Comparison of ENCODE assay signal across 1 cellular context in the genomic region with DNA sequence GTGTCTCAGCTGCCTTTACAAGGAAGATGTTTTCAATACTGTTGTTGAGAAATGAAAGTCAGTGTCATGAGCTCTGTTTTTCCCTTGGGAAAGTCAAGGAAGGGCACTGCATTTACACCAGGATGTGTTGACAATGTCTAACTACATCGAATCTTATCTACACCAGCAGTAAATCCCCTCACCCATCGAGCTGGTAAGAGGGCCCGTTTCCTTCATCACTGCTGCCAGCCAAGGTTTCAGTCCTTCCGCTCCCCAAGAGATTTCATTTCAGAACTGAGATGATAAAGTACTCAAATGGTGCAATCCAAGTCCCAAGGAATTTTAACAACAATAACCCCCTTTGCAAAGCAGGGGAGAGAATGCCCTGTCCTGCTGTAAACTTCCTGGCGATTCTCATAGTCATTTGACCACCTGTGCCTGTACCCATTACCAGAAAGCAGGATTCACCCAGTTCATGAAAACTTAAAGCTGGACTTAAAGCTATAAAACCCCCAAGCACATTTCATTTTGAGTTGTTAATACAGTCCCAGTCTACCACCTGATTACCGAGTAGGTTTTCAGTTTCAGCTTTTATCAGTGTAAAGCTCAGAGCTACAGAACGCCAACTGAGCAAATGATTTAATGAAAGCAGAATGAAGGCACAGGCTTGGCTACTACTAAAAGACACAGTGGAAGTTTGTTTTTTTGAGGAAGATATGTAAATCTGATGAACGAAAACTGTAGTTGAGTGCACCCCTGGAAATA.
TF ChIP-seq lines count a peak whose summit lies in the region.

No MANE protein-coding gene starts in this region.

TF ChIP-seq in GM12878, 131 proteins besides CTCF, POLR2A, EP300 and RAD21 (continued from another document):
- TF ChIP-seq, protein P1, sequence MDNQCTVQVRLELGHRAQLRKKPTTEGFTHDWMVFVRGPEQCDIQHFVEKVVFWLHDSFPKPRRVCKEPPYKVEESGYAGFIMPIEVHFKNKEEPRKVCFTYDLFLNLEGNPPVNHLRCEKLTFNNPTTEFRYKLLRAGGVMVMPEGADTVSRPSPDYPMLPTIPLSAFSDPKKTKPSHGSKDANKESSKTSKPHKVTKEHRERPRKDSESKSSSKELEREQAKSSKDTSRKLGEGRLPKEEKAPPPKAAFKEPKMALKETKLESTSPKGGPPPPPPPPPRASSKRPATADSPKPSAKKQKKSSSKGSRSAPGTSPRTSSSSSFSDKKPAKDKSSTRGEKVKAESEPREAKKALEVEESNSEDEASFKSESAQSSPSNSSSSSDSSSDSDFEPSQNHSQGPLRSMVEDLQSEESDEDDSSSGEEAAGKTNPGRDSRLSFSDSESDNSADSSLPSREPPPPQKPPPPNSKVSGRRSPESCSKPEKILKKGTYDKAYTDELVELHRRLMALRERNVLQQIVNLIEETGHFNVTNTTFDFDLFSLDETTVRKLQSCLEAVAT (IDR thresholded peaks at IDR 0.05): 0 out of 2 replicates have a peak, but pooled peaks have one; percentile 35
- TF ChIP-seq RUNX3 (IDR thresholded peaks at IDR 0.05; ENCODE audit: low read length): peak; percentile 9; the same call in 1 of the 2 replicates
- no peak for TF ChIP-seq MYB (IDR thresholded peaks at IDR 0.05; ENCODE audit: borderline replicate concordance, low read depth, low read length)
- TF ChIP-seq, protein P2, sequence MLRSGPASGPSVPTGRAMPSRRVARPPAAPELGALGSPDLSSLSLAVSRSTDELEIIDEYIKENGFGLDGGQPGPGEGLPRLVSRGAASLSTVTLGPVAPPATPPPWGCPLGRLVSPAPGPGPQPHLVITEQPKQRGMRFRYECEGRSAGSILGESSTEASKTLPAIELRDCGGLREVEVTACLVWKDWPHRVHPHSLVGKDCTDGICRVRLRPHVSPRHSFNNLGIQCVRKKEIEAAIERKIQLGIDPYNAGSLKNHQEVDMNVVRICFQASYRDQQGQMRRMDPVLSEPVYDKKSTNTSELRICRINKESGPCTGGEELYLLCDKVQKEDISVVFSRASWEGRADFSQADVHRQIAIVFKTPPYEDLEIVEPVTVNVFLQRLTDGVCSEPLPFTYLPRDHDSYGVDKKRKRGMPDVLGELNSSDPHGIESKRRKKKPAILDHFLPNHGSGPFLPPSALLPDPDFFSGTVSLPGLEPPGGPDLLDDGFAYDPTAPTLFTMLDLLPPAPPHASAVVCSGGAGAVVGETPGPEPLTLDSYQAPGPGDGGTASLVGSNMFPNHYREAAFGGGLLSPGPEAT (IDR thresholded peaks at IDR 0.05; ENCODE audit: low read depth): peak; percentile 20; the same call in 1 of the 2 replicates
- TF ChIP-seq EED (IDR thresholded peaks at IDR 0.05; ENCODE audit: low read depth): peak; percentile 63
- TF ChIP-seq BACH1 (IDR thresholded peaks at IDR 0.05; ENCODE audit: borderline replicate concordance): no peak
- TF ChIP-seq, protein P3, sequence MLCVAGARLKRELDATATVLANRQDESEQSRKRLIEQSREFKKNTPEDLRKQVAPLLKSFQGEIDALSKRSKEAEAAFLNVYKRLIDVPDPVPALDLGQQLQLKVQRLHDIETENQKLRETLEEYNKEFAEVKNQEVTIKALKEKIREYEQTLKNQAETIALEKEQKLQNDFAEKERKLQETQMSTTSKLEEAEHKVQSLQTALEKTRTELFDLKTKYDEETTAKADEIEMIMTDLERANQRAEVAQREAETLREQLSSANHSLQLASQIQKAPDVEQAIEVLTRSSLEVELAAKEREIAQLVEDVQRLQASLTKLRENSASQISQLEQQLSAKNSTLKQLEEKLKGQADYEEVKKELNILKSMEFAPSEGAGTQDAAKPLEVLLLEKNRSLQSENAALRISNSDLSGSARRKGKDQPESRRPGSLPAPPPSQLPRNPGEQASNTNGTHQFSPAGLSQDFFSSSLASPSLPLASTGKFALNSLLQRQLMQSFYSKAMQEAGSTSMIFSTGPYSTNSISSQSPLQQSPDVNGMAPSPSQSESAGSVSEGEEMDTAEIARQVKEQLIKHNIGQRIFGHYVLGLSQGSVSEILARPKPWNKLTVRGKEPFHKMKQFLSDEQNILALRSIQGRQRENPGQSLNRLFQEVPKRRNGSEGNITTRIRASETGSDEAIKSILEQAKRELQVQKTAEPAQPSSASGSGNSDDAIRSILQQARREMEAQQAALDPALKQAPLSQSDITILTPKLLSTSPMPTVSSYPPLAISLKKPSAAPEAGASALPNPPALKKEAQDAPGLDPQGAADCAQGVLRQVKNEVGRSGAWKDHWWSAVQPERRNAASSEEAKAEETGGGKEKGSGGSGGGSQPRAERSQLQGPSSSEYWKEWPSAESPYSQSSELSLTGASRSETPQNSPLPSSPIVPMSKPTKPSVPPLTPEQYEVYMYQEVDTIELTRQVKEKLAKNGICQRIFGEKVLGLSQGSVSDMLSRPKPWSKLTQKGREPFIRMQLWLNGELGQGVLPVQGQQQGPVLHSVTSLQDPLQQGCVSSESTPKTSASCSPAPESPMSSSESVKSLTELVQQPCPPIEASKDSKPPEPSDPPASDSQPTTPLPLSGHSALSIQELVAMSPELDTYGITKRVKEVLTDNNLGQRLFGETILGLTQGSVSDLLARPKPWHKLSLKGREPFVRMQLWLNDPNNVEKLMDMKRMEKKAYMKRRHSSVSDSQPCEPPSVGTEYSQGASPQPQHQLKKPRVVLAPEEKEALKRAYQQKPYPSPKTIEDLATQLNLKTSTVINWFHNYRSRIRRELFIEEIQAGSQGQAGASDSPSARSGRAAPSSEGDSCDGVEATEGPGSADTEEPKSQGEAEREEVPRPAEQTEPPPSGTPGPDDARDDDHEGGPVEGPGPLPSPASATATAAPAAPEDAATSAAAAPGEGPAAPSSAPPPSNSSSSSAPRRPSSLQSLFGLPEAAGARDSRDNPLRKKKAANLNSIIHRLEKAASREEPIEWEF (IDR thresholded peaks at IDR 0.05; ENCODE audit: insufficient replicate concordance, low read depth, low read length): no peak
- TF ChIP-seq, protein P4, sequence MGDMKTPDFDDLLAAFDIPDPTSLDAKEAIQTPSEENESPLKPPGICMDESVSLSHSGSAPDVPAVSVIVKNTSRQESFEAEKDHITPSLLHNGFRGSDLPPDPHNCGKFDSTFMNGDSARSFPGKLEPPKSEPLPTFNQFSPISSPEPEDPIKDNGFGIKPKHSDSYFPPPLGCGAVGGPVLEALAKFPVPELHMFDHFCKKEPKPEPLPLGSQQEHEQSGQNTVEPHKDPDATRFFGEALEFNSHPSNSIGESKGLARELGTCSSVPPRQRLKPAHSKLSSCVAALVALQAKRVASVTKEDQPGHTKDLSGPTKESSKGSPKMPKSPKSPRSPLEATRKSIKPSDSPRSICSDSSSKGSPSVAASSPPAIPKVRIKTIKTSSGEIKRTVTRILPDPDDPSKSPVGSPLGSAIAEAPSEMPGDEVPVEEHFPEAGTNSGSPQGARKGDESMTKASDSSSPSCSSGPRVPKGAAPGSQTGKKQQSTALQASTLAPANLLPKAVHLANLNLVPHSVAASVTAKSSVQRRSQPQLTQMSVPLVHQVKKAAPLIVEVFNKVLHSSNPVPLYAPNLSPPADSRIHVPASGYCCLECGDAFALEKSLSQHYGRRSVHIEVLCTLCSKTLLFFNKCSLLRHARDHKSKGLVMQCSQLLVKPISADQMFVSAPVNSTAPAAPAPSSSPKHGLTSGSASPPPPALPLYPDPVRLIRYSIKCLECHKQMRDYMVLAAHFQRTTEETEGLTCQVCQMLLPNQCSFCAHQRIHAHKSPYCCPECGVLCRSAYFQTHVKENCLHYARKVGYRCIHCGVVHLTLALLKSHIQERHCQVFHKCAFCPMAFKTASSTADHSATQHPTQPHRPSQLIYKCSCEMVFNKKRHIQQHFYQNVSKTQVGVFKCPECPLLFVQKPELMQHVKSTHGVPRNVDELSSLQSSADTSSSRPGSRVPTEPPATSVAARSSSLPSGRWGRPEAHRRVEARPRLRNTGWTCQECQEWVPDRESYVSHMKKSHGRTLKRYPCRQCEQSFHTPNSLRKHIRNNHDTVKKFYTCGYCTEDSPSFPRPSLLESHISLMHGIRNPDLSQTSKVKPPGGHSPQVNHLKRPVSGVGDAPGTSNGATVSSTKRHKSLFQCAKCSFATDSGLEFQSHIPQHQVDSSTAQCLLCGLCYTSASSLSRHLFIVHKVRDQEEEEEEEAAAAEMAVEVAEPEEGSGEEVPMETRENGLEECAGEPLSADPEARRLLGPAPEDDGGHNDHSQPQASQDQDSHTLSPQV (IDR thresholded peaks at IDR 0.05): no peak
- peak; percentile 61; the same call in 1 of the 2 replicates for TF ChIP-seq ZNF24 (IDR thresholded peaks at IDR 0.05)
- no peak for TF ChIP-seq CHD2 (IDR thresholded peaks at IDR 0.05; ENCODE audit: borderline replicate concordance, low read depth, low read length)
- TF ChIP-seq IRF4 (IDR thresholded peaks at IDR 0.05; ENCODE audit: low read depth, low read length): no peak
- no peak for TF ChIP-seq YBX1 (IDR thresholded peaks at IDR 0.05)
- TF ChIP-seq ZZZ3 (IDR thresholded peaks at IDR 0.05; ENCODE audit: control insufficient read depth, insufficient read length, low read depth): no peak
- TF ChIP-seq, protein P5, sequence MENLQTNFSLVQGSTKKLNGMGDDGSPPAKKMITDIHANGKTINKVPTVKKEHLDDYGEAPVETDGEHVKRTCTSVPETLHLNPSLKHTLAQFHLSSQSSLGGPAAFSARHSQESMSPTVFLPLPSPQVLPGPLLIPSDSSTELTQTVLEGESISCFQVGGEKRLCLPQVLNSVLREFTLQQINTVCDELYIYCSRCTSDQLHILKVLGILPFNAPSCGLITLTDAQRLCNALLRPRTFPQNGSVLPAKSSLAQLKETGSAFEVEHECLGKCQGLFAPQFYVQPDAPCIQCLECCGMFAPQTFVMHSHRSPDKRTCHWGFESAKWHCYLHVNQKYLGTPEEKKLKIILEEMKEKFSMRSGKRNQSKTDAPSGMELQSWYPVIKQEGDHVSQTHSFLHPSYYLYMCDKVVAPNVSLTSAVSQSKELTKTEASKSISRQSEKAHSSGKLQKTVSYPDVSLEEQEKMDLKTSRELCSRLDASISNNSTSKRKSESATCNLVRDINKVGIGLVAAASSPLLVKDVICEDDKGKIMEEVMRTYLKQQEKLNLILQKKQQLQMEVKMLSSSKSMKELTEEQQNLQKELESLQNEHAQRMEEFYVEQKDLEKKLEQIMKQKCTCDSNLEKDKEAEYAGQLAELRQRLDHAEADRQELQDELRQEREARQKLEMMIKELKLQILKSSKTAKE (IDR thresholded peaks at IDR 0.05; ENCODE audit: low read depth, poor library complexity, severe bottlenecking): peak; percentile 52
